In the genomic region with DNA sequence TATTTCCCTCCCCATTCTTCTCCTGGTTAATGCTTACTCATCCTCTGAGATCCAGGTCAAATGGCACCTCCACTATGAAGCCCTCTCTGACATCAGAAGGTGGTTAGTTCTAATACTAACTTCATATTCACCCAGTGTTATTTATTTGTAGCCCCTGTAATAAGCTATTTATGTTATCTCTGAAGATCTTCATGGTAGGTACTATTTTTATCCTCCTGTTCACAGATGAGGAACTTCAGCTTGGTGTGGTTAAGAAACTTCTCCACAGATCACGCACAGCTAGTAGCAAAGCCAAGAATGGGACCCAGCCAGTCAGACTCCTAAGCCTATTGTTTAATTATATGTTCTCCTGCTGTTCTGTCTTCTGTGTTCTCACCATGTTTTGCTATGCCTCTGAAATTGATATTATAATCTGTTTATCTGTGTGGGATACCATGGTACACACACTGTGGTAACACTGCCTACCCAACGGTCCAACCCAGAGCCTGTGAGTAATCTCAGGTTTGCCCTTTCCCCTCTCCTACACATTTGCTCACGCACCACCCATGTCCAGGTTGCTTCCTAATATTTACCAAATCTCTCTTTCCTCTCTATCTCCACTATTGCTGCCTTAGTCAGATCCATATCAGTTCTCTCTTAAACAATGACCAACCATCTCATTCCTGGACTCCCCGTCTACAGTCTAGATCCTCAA, we compare ENCODE assay signal across 11 cellular contexts.
A peak's percentile ranks its signal among the peaks of the same experiment; 100 is the strongest.
DNase-seq lines count a peak whose midpoint lies in the region; ATAC-seq and TF ChIP-seq lines count a peak whose summit lies in the region.
"Had no signal": no experiment of that assay in that cellular context is flagged by ENCODE, and none has a peak within 500 bp of the region (broad histone marks: within the 10 kb centered on the region; RNA-seq: fewer than 3 reads in every experiment).

No MANE protein-coding gene starts in this region.

- no peak overlapping the region for H3K4me2 ChIP-seq in Karpas-422 (ENCODE audit: low read depth, low read length, poor library complexity, severe bottlenecking)

- ATAC-seq in GM18505 (IDR thresholded peaks at IDR 0.05; ENCODE audit: unreplicated experiment) (peak; percentile 77), GM21526 (IDR thresholded peaks at IDR 0.05; ENCODE audit: low FRiP score, unreplicated experiment) (peak; percentile 74), HG03439 (IDR thresholded peaks at IDR 0.05; ENCODE audit: unreplicated experiment) (peak; percentile 71)

- H4K20me1 ChIP-seq in Karpas-422 (ENCODE audit: insufficient read depth, low read depth, low read length) = no peaks in the 10 kb centered on the region

- H3K36me3 ChIP-seq in Karpas-422 (ENCODE audit: insufficient read depth, low read length) = no peaks in the 10 kb centered on the region
- H3K36me3 ChIP-seq: prostate gland had no signal

- no peaks in the 10 kb centered on the region for H3K27me3 ChIP-seq in Karpas-422 (ENCODE audit: low read length)

- no peaks in the 10 kb centered on the region for H3K27me3 Mint-ChIP-seq in endothelial cell (ENCODE audit: unreplicated experiment)

- H3K4me1 Mint-ChIP-seq in endothelial cell (ENCODE audit: unreplicated experiment) = peaks cover 30% of the 10 kb centered on the region

- TF ChIP-seq POLR2A in GM18505 (IDR thresholded peaks at IDR 0.05; ENCODE audit: borderline replicate concordance, extremely low read depth, insufficient read depth, insufficient read length) = no peak

- no peaks in the 10 kb centered on the region for H3K4me1 ChIP-seq in Karpas-422 (ENCODE audit: low read length)
- H3K4me1 ChIP-seq: prostate gland had no signal

- H3K27ac ChIP-seq in Karpas-422 (ENCODE audit: low read length) = no peak overlapping the region
- H3K27ac ChIP-seq: prostate gland had no signal

- no peak overlapping the region for H3K9ac ChIP-seq in Karpas-422 (ENCODE audit: low read length)

- DNase-seq in endothelial cell (ENCODE audit: low spot score) = no peak
- no peak for DNase-seq in Karpas-422
- DNase-seq in NCI-H2171 treated with DMSO at 0.1 percent for 48 hours (lab: John Stamatoyannopoulos, UW) = no peak
- DNase-seq in NK-92 (lab: John Stamatoyannopoulos, UW; ENCODE audit: unreplicated experiment) = no peak
- no peak for DNase-seq in mucosa of gallbladder (ENCODE audit: low spot score)
- DNase-seq: activated T-cell treated with anti-CD3 and anti-CD28 coated beads, Interleukin-2, amount 50 U/mL, for 72 hours; NCI-H524 had no signal

- H2AFZ ChIP-seq in Karpas-422 (ENCODE audit: low read length) = no peak overlapping the region

- H3K36me3 Mint-ChIP-seq in endothelial cell (ENCODE audit: low read depth, unreplicated experiment) = peaks cover 7% of the 10 kb centered on the region

- no peaks in the 10 kb centered on the region for H3K9me2 ChIP-seq in Karpas-422 (replicated peaks; ENCODE audit: insufficient read depth, low read length)

- no peaks in the 10 kb centered on the region for H3K9me3 Mint-ChIP-seq in endothelial cell (ENCODE audit: unreplicated experiment)

- H3K4me3 Mint-ChIP-seq in endothelial cell (ENCODE audit: unreplicated experiment) = no peak overlapping the region
- H3K4me3 Mint-ChIP-seq: activated T-cell treated with anti-CD3 and anti-CD28 coated beads, Interleukin-2, amount 50 U/mL, for 72 hours had no signal

- H3K79me2 ChIP-seq in Karpas-422 (ENCODE audit: low read length) = no peaks in the 10 kb centered on the region

- no peak overlapping the region for H3K4me3 ChIP-seq in Karpas-422 (ENCODE audit: low read length)
- H3K4me3 ChIP-seq: prostate gland had no signal

- H3K27ac Mint-ChIP-seq in endothelial cell (ENCODE audit: unreplicated experiment) = peak overlapping the region; percentile 26
- H3K27ac Mint-ChIP-seq: activated T-cell treated with anti-CD3 and anti-CD28 coated beads, Interleukin-2, amount 50 U/mL, for 72 hours had no signal

- TF ChIP-seq CTCF in endothelial cell (IDR thresholded peaks at IDR 0.05; ENCODE audit: unreplicated experiment) = no peak

- H3K9me3 ChIP-seq in Karpas-422 (ENCODE audit: low read length) = no peaks in the 10 kb centered on the region
- H3K9me3 ChIP-seq: prostate gland had no signal
